Comparison of ENCODE assay signal across 13 cellular contexts in genomic region chr16:70571623-70572022, GRCh38. TPM values are rescaled to one million over a fixed set of nuclear protein-coding genes. Genes with fewer than 3 reads are reported as not detected.
A peak's percentile ranks its signal among the peaks of the same experiment; 100 is the strongest.
DNase-seq lines count a peak whose midpoint lies in the region; ATAC-seq and TF ChIP-seq lines count a peak whose summit lies in the region.
"Had no signal": no experiment of that assay in that cellular context is flagged by ENCODE, and none has a peak within 500 bp of the region (broad histone marks: within the 10 kb centered on the region; RNA-seq: fewer than 3 reads in every experiment).

No MANE protein-coding gene starts in this region.

- no peaks in the 10 kb centered on the region for H3K9me3 ChIP-seq in CD8-positive, alpha-beta T cell (ENCODE audit: low read length)
- H3K9me3 ChIP-seq in OCI-LY7 (ENCODE audit: low read length) (no peaks in the 10 kb centered on the region), breast epithelium (no peaks in the 10 kb centered on the region)
- H3K9me3 ChIP-seq: BLaER1 treated with 17β-estradiol and CSF1 and Interleukin-3, amounts not matched to agents 10 nM and 100 nM; pancreas; transverse colon had no signal

- H3K4me1 ChIP-seq in CD8-positive, alpha-beta T cell (ENCODE audit: insufficient read depth, low read length): no peaks in the 10 kb centered on the region
- peaks cover 5% of the 10 kb centered on the region for H3K4me1 ChIP-seq in OCI-LY7 (ENCODE audit: insufficient read depth, low read length, poor library complexity, severe bottlenecking)
- H3K4me1 ChIP-seq in breast epithelium: peaks cover 4 to 20% of the 10 kb centered on the region in 2 donors
- peaks cover 13% of the 10 kb centered on the region for H3K4me1 ChIP-seq in foreskin keratinocyte
- H3K4me1 ChIP-seq: pancreas had no signal

- no peak overlapping the region for H3K4me3 Mint-ChIP-seq in CD8-positive, alpha-beta T cell

- H3K27ac ChIP-seq in CD8-positive, alpha-beta T cell (ENCODE audit: low read depth, low read length): no peak overlapping the region
- no peak overlapping the region for H3K27ac ChIP-seq in OCI-LY7 (ENCODE audit: low read depth, low read length, poor library complexity, severe bottlenecking)
- H3K27ac ChIP-seq in breast epithelium: peak overlapping the region; percentile 76 to 80
- H3K27ac ChIP-seq in foreskin keratinocyte: no peak overlapping the region
- H3K27ac ChIP-seq: BLaER1 treated with 17β-estradiol and CSF1 and Interleukin-3, amounts not matched to agents 10 nM and 100 nM; pancreas had no signal

- H3K4me2 ChIP-seq in OCI-LY7 (ENCODE audit: low read length): no peak overlapping the region
- H3K4me2 ChIP-seq: BLaER1 treated with 17β-estradiol and CSF1 and Interleukin-3, amounts not matched to agents 10 nM and 100 nM had no signal

- no peaks in the 10 kb centered on the region for H3K79me2 ChIP-seq in OCI-LY7 (ENCODE audit: insufficient read depth, low read depth, low read length)

- POLR2A ChIA-PET in CD8-positive, alpha-beta T cell (lab: Charles Lee): no interaction called here
- POLR2A ChIA-PET in OCI-LY7 (lab: Charles Lee): no interaction called here

- H3K27ac Mint-ChIP-seq in CD8-positive, alpha-beta T cell: peak overlapping the region; percentile 84

- H3K4me3 ChIP-seq in CD8-positive, alpha-beta T cell (ENCODE audit: low read depth, low read length): no peak overlapping the region
- H3K4me3 ChIP-seq in OCI-LY7 (ENCODE audit: low read depth, low read length, poor library complexity, severe bottlenecking) (no peak overlapping the region), breast epithelium (no peak overlapping the region)
- H3K4me3 ChIP-seq: BLaER1 treated with 17β-estradiol and CSF1 and Interleukin-3, amounts not matched to agents 10 nM and 100 nM; dorsolateral prefrontal cortex; pancreas; transverse colon had no signal

- no peak overlapping the region for H2AFZ ChIP-seq in OCI-LY7 (ENCODE audit: low read length)

- peaks cover 77% of the 10 kb centered on the region for H3K36me3 Mint-ChIP-seq in CD8-positive, alpha-beta T cell

- H3K27me3 Mint-ChIP-seq in CD8-positive, alpha-beta T cell (ENCODE audit: low read depth): no peaks in the 10 kb centered on the region

- CTCF ChIA-PET in CD8-positive, alpha-beta T cell (lab: Charles Lee): no interaction called here
- CTCF ChIA-PET in OCI-LY7 (lab: Charles Lee; ENCODE audit: unreplicated experiment): no interaction called here

- H3K36me3 ChIP-seq in CD8-positive, alpha-beta T cell (ENCODE audit: insufficient read depth, low read length): peaks cover 52% of the 10 kb centered on the region
- H3K36me3 ChIP-seq in OCI-LY7 (ENCODE audit: insufficient read depth, low read length) (peaks cover 90% of the 10 kb centered on the region), breast epithelium (peaks cover 21% of the 10 kb centered on the region)

- peaks cover 9% of the 10 kb centered on the region for H3K4me1 Mint-ChIP-seq in CD8-positive, alpha-beta T cell (ENCODE audit: low read depth)

- ATAC-seq in CD8-positive, alpha-beta T cell: no peak
- ATAC-seq in sciatic nerve (no peak), foreskin keratinocyte (no peak)

- BruUV-seq in OCI-LY7 (replicated peaks; lab: Mats Ljungman, UMichigan): TSS peak; percentile 22

- no peaks in the 10 kb centered on the region for H3K9me2 ChIP-seq in OCI-LY7 (ENCODE audit: insufficient read depth, low read length)

- intact Hi-C loops in CD8-positive, alpha-beta T cell (cut with DNase I, micrococcal nuclease): no loop called here
- intact Hi-C loops in OCI-LY7 (cut with micrococcal nuclease; ENCODE audit: unreplicated experiment): no loop called here
- intact Hi-C loops in breast epithelium (cut with DNase I; ENCODE audit: low total_unique reads): no loop called here
- intact Hi-C loops in sciatic nerve (cut with DNase I): loop anchor here (10.0 kb wide), 2 partner anchors 47 to 73 kb away; partner anchors contain the start of genes COG4, IL34 and SF3B3

- no peak for DNase-seq in CD8-positive, alpha-beta T cell
- DNase-seq in OCI-LY7 (ENCODE audit: low spot score) (no peak), breast epithelium (ENCODE audit: low spot score in 2 of 2) (no peak), sciatic nerve (ENCODE audit: low spot score) (peak; percentile 32), RKO (ENCODE audit: low spot score) (no peak), cortex of kidney (lab: John Stamatoyannopoulos, UW) (no peak), foreskin keratinocyte (no peak)
- DNase-seq: dorsolateral prefrontal cortex; NK-92 treated with Interleukin-12 subunit alpha and Interleukin-12 subunit beta, amount 100 ng/mL, for 24 hours; pancreas; stimulated activated CD4-positive, alpha-beta T cell treated with anti-CD3 and anti-CD28 coated beads, Interleukin-15, amount 100 ng/mL, for 24 hours; transverse colon had no signal

- H4K20me1 ChIP-seq in OCI-LY7 (ENCODE audit: insufficient read depth, low read length): peaks cover 6% of the 10 kb centered on the region; the same call in 1 of the 2 replicates

- no peaks in the 10 kb centered on the region for H3K27me3 ChIP-seq in CD8-positive, alpha-beta T cell (ENCODE audit: insufficient read depth, low read length)
- H3K27me3 ChIP-seq in breast epithelium: no peaks in the 10 kb centered on the region
- no peaks in the 10 kb centered on the region for H3K27me3 ChIP-seq in foreskin keratinocyte
- H3K27me3 ChIP-seq: BLaER1 treated with 17β-estradiol and CSF1 and Interleukin-3, amounts not matched to agents 10 nM and 100 nM; dorsolateral prefrontal cortex; pancreas; transverse colon had no signal

- no peak for TF ChIP-seq POLR2A in breast epithelium (IDR thresholded peaks at IDR 0.05)

- no peak for TF ChIP-seq CTCF in CD8-positive, alpha-beta T cell (IDR thresholded peaks at IDR 0.05)
- TF ChIP-seq CTCF in OCI-LY7 (conservative IDR thresholded peaks at IDR 0.05; ENCODE audit: low read length) (no peak), breast epithelium (IDR thresholded peaks at IDR 0.05) (no peak), foreskin keratinocyte (conservative IDR thresholded peaks at IDR 0.05) (no peak)

- H3K9me3 Mint-ChIP-seq in CD8-positive, alpha-beta T cell: no peaks in the 10 kb centered on the region

RNA-seq across cellular contexts. Expression of gene SF3B3, which starts 48.0 kb away (rescaled TPM):
- total RNA-seq in CD8-positive, alpha-beta T cell: 100 to 1,000 TPM; 142 TPM
- total RNA-seq in OCI-LY7 (2014; rRNA removed; shearing (Covaris generic)): 140 and 195 TPM in 2 replicates
- total RNA-seq in OCI-LY7 (2022) (406 and 441 TPM in 2 replicates), breast epithelium (100 to 1,000 TPM in 2 of 3 donors, 10 to 100 TPM in 1; 80.2 to 147 (median 133) TPM), sciatic nerve (207 TPM), foreskin keratinocyte (179 and 180 TPM in 2 replicates)
- 155 and 199 TPM in 2 replicates for polyA plus RNA-seq in foreskin keratinocyte

RNA-seq across cellular contexts. Expression of gene COG4, which starts 48.3 kb away (rescaled TPM):
- 10 to 100 TPM; 19.7 to 21.0 TPM for total RNA-seq in CD8-positive, alpha-beta T cell
- total RNA-seq in OCI-LY7 (2014; rRNA removed; shearing (Covaris generic)): 41.9 and 48.8 TPM in 2 replicates
- total RNA-seq in OCI-LY7 (2022) (91.6 and 100 TPM in 2 replicates), breast epithelium (10 to 100 TPM; 36.4 to 46.1 (median 41.3) TPM), sciatic nerve (51.0 TPM), foreskin keratinocyte (42.7 and 53.0 TPM in 2 replicates)
- 31.2 and 39.1 TPM in 2 replicates for polyA plus RNA-seq in foreskin keratinocyte

Comparison
In these comparisons a context has a peak if more than half of its experiments do, and no peak if none do; other contexts are left out.
1. H3K27ac ChIP-seq: peak in breast epithelium (2 of 2); none in CD8-positive, alpha-beta T cell (single experiment), OCI-LY7 (single experiment) and foreskin keratinocyte (single experiment).